ENCODE assay signal across 2 cellular contexts in genomic region chr2:190973726-190974628, GRCh38.
TF ChIP-seq lines count a peak whose summit lies in the region.

No MANE protein-coding gene starts in this region.

TF ChIP-seq in A549, 52 proteins besides CTCF, POLR2A, EP300 and RAD21:
- TF ChIP-seq REST (IDR thresholded peaks at IDR 0.05) = no peak
- peak; percentile 70 for TF ChIP-seq MAFK (IDR thresholded peaks at IDR 0.05; ENCODE audit: partially characterized antibody)
- no peak for TF ChIP-seq USF2 (IDR thresholded peaks at IDR 0.05)

TF ChIP-seq in WTC11, 78 proteins besides CTCF, POLR2A, EP300 and RAD21:
- no peak for TF ChIP-seq ZNF138 (CRISPR knock-in tag; conservative IDR thresholded peaks at IDR 0.05)
- TF ChIP-seq IRF1 (CRISPR knock-in tag; IDR thresholded peaks at IDR 0.05) = no peak
- TF ChIP-seq ATF3 (CRISPR knock-in tag; conservative IDR thresholded peaks at IDR 0.05) = no peak
- TF ChIP-seq CREB1 (CRISPR knock-in tag; IDR thresholded peaks at IDR 0.05) = no peak
- TF ChIP-seq NR2C2 (CRISPR knock-in tag; IDR thresholded peaks at IDR 0.05) = no peak
- TF ChIP-seq IRF2 (CRISPR knock-in tag; IDR thresholded peaks at IDR 0.05; ENCODE audit: borderline replicate concordance, low read depth) = no peak
- no peak for TF ChIP-seq ZBTB21 (CRISPR knock-in tag; IDR thresholded peaks at IDR 0.05; ENCODE audit: borderline replicate concordance)
- no peak for TF ChIP-seq NR3C1 (CRISPR knock-in tag; conservative IDR thresholded peaks at IDR 0.05; ENCODE audit: low read depth)
- TF ChIP-seq CDX4 (CRISPR knock-in tag; IDR thresholded peaks at IDR 0.05; ENCODE audit: borderline replicate concordance) = no peak
- no peak for TF ChIP-seq FOXJ3 (CRISPR knock-in tag; IDR thresholded peaks at IDR 0.05; ENCODE audit: borderline replicate concordance)
- no peak for TF ChIP-seq ERG (CRISPR knock-in tag; IDR thresholded peaks at IDR 0.05)
- TF ChIP-seq ZNF416 (CRISPR knock-in tag; IDR thresholded peaks at IDR 0.05) = no peak
- no peak for TF ChIP-seq OVOL2 (CRISPR knock-in tag; IDR thresholded peaks at IDR 0.05; ENCODE audit: borderline replicate concordance)
- TF ChIP-seq MLX (CRISPR knock-in tag; IDR thresholded peaks at IDR 0.05) = no peak
- TF ChIP-seq ZNF423 (CRISPR knock-in tag; IDR thresholded peaks at IDR 0.05) = no peak
- TF ChIP-seq AFF4 (CRISPR knock-in tag; IDR thresholded peaks at IDR 0.05; ENCODE audit: borderline replicate concordance) = no peak
- TF ChIP-seq FOXK1 (CRISPR knock-in tag; IDR thresholded peaks at IDR 0.05) = no peak
